22 cellular contexts compared by ENCODE assay signal in the genomic region with DNA sequence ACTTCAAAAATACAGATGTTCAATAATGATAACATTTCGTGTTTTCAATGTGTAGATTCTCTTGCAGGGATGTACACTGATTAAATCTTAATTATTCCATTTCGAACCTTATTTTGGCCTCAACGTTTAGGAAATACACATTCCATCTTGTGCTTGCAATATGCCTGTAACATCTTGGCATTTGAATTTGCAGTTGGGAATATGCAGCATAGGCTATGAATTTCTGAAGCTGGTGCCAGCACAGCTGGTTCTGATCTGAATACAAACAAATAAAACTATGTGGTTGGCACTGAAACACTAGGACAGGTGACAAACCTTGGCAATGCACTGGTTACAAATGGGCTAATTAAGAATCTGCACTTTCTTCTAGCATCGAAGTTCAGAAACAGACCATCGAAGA.
"Had no signal": no experiment of that assay in that cellular context is flagged by ENCODE, and none has a peak within 500 bp of the region (broad histone marks: within the 10 kb centered on the region; RNA-seq: fewer than 3 reads in every experiment).

No MANE protein-coding gene starts in this region.

- H3K36me3 Mint-ChIP-seq: natural killer cell treated with Interleukin-12 subunit alpha and Interleukin-12 subunit beta and Interleukin-15 and Interleukin-18, amount 100 ng/mL, for 72 hours; stimulated activated effector memory CD8-positive, alpha-beta T cell treated with anti-CD3 and anti-CD28 coated beads, Interleukin-12 subunit alpha, Interleukin-12 subunit beta, amount 100 ng/mL, for 72 hours had no signal

- DNase-seq: colonic mucosa; effector CD4-positive, alpha-beta T cell; endodermal cell; foreskin keratinocyte; left colon; left ventricle myocardium superior; mesenchymal stem cell; midbrain; occipital lobe; pancreas; retina; right lobe of liver; stimulated activated CD4-positive, alpha-beta T cell treated with anti-CD3 and anti-CD28 coated beads, Interleukin-4, amount 100 ng/mL, for 1 hour; stimulated activated CD8-positive, alpha-beta memory T cell treated with anti-CD3 and anti-CD28 coated beads, Interleukin-4, amount 100 ng/mL, for 48 hours; tibial artery; upper lobe of left lung; uterus had no signal

- H3K4me3 Mint-ChIP-seq: endodermal cell; natural killer cell treated with Interleukin-12 subunit alpha and Interleukin-12 subunit beta and Interleukin-15 and Interleukin-18, amount 100 ng/mL, for 72 hours; stimulated activated effector memory CD8-positive, alpha-beta T cell treated with anti-CD3 and anti-CD28 coated beads, Interleukin-12 subunit alpha, Interleukin-12 subunit beta, amount 100 ng/mL, for 72 hours; stimulated activated naive CD8-positive, alpha-beta T cell treated with anti-CD3 and anti-CD28 coated beads, Interleukin-15, Interleukin-2, amounts not matched to agents 100 ng/mL and 50 ng/mL, for 24 hours had no signal

- H3K27me3 ChIP-seq: colonic mucosa, foreskin keratinocyte, pancreas, tibial artery, upper lobe of left lung, uterus had no signal

- H3K4me1 ChIP-seq: colonic mucosa, foreskin keratinocyte, pancreas, prostate gland, right lobe of liver, uterus had no signal

- H3K27ac ChIP-seq: colonic mucosa, foreskin keratinocyte, pancreas, prostate gland, right lobe of liver, tibial artery, uterus had no signal

- H3K36me3 ChIP-seq: colonic mucosa, pancreas, prostate gland, right lobe of liver, uterus had no signal

- H3K4me1 Mint-ChIP-seq: endodermal cell; stimulated activated effector memory CD8-positive, alpha-beta T cell treated with anti-CD3 and anti-CD28 coated beads, Interleukin-12 subunit alpha, Interleukin-12 subunit beta, amount 100 ng/mL, for 72 hours had no signal

- H3K27ac Mint-ChIP-seq: endodermal cell; natural killer cell treated with Interleukin-12 subunit alpha and Interleukin-12 subunit beta and Interleukin-15 and Interleukin-18, amount 100 ng/mL, for 72 hours; stimulated activated effector memory CD8-positive, alpha-beta T cell treated with anti-CD3 and anti-CD28 coated beads, Interleukin-12 subunit alpha, Interleukin-12 subunit beta, amount 100 ng/mL, for 72 hours; stimulated activated naive CD8-positive, alpha-beta T cell treated with anti-CD3 and anti-CD28 coated beads, Interleukin-15, Interleukin-2, amounts not matched to agents 100 ng/mL and 50 ng/mL, for 24 hours had no signal

- H3K9me3 Mint-ChIP-seq: endodermal cell; natural killer cell treated with Interleukin-12 subunit alpha and Interleukin-12 subunit beta and Interleukin-15 and Interleukin-18, amount 100 ng/mL, for 72 hours; stimulated activated effector memory CD8-positive, alpha-beta T cell treated with anti-CD3 and anti-CD28 coated beads, Interleukin-12 subunit alpha, Interleukin-12 subunit beta, amount 100 ng/mL, for 72 hours; stimulated activated naive CD8-positive, alpha-beta T cell treated with anti-CD3 and anti-CD28 coated beads, Interleukin-15, Interleukin-2, amounts not matched to agents 100 ng/mL and 50 ng/mL, for 24 hours had no signal

- H3K4me3 ChIP-seq: colonic mucosa, lung, pancreas, prostate gland, right lobe of liver, tibial artery, upper lobe of left lung, uterus had no signal

- H3K9me3 ChIP-seq: colonic mucosa, pancreas, prostate gland, right lobe of liver, tibial artery, upper lobe of left lung, uterus had no signal
